8 cellular contexts compared by ENCODE assay signal in the genomic region with DNA sequence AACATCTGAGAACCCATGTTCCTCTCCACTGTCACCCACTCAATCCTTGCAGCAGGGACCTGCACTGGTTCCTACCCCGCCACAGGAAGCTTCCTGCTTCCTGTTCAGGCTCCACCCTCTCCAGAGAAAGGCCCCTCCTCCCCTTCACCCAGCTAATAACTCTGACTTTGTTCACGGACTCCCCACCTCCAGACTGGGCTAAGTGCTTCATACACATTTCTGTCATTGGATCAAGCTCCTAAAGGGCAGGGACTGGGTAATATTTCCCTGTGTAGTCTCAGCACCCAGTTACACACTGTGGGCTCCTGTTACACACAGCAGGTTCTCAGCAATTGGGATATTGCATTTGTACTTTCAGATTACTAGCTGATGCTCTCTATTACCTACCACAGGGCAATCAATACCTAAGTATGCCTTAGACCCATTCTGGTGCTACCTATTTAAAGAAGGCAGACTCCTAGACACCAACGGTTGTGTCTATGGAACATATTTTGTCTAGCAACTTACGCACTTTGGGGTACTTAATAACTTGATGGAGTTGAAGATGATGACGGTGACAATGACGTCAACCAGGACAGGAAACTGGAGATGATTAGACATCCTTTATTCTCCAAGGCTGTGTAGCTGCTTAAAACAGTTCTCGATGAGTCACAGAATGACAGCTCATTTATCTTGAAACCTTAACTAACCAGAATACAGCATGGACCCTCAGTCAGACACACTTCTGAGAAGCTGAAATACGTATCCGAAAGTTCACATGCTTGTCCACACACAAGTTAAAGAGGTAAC. TPM values are rescaled to one million over a fixed set of nuclear protein-coding genes. Genes with fewer than 3 reads are reported as not detected.
A peak's percentile ranks its signal among the peaks of the same experiment; 100 is the strongest.
DNase-seq lines count a peak whose midpoint lies in the region; ATAC-seq and TF ChIP-seq lines count a peak whose summit lies in the region.

No MANE protein-coding gene starts in this region.

- H3K4me1 Mint-ChIP-seq in central memory CD8-positive, alpha-beta T cell, result peaks cover 29% of the 10 kb centered on the region
- H3K4me1 Mint-ChIP-seq in stimulated activated memory B cell treated with anti-CD40 and anti-IgM and Interleukin-4, amounts not matched to agents 10 μg/mL and 1 μg/mL and 100 μg/mL, for 72 hours, result peaks cover 45% of the 10 kb centered on the region

- no peak overlapping the region for H3K4me3 ChIP-seq in HL-60 (replicated peaks; ENCODE audit: insufficient read depth, low read length)

- peak overlapping the region; percentile 71 for H3K4me3 Mint-ChIP-seq in central memory CD8-positive, alpha-beta T cell
- peak overlapping the region; percentile 19 for H3K4me3 Mint-ChIP-seq in stimulated activated memory B cell treated with anti-CD40 and anti-IgM and Interleukin-4, amounts not matched to agents 10 μg/mL and 1 μg/mL and 100 μg/mL, for 72 hours

- H3K27ac Mint-ChIP-seq in central memory CD8-positive, alpha-beta T cell (ENCODE audit: low read depth), result peak overlapping the region; percentile 79
- H3K27ac Mint-ChIP-seq in stimulated activated memory B cell treated with anti-CD40 and anti-IgM and Interleukin-4, amounts not matched to agents 10 μg/mL and 1 μg/mL and 100 μg/mL, for 72 hours, result no peak overlapping the region

- ATAC-seq in central memory CD8-positive, alpha-beta T cell (replicated peaks; ENCODE audit: extremely low read depth, poor library complexity, severe bottlenecking), result peak; percentile 70
- ATAC-seq in stimulated activated memory B cell treated with anti-CD40 and anti-IgM and Interleukin-4, amounts not matched to agents 10 μg/mL and 1 μg/mL and 100 μg/mL, for 72 hours, result peak; percentile 18
- ATAC-seq in GM18519 (IDR thresholded peaks at IDR 0.05; ENCODE audit: low FRiP score, unreplicated experiment), result no peak

- no peaks in the 10 kb centered on the region for H3K27me3 ChIP-seq in HL-60 (ENCODE audit: insufficient read depth, poor library complexity, severe bottlenecking)

- peak overlapping the region; percentile 62 for H3K27ac ChIP-seq in HL-60 (replicated peaks)

- peaks cover 1% of the 10 kb centered on the region for H3K36me3 Mint-ChIP-seq in central memory CD8-positive, alpha-beta T cell (ENCODE audit: insufficient read depth)
- H3K36me3 Mint-ChIP-seq in stimulated activated memory B cell treated with anti-CD40 and anti-IgM and Interleukin-4, amounts not matched to agents 10 μg/mL and 1 μg/mL and 100 μg/mL, for 72 hours, result no peaks in the 10 kb centered on the region

- TF ChIP-seq CTCF in HL-60 (IDR thresholded peaks at IDR 0.05; ENCODE audit: insufficient read depth, low read length), result no peak

- peaks cover 7% of the 10 kb centered on the region for H3K9me3 Mint-ChIP-seq in central memory CD8-positive, alpha-beta T cell
- peaks cover 4% of the 10 kb centered on the region for H3K9me3 Mint-ChIP-seq in stimulated activated memory B cell treated with anti-CD40 and anti-IgM and Interleukin-4, amounts not matched to agents 10 μg/mL and 1 μg/mL and 100 μg/mL, for 72 hours

- DNase-seq in Ammon's horn (ENCODE audit: low spot score) (peak; percentile 45), HL-60 (ENCODE audit: low read depth in 1 of 2, low spot score in 1 of 2) (peak in 1 of 2 experiments; percentile 70), lung microvascular endothelial cell (ENCODE audit: low read depth in 2 of 2) (peak; percentile 64 to 99), 8988T (no peak)
- peak; percentile 47 for DNase-seq in activated CD4-positive, CD25-positive, alpha-beta regulatory T cell treated with anti-CD3 and anti-CD28 coated beads, Interleukin-2, amount 50 U/mL, for 16 hours (ENCODE audit: low read depth, low spot score)
- DNase-seq in central memory CD8-positive, alpha-beta T cell (ENCODE audit: low spot score in 2 of 2), result peak in 1 of 2 donors; percentile 30

- no peaks in the 10 kb centered on the region for H3K27me3 Mint-ChIP-seq in central memory CD8-positive, alpha-beta T cell
- H3K27me3 Mint-ChIP-seq in stimulated activated memory B cell treated with anti-CD40 and anti-IgM and Interleukin-4, amounts not matched to agents 10 μg/mL and 1 μg/mL and 100 μg/mL, for 72 hours, result peaks cover 65% of the 10 kb centered on the region

RNA-seq across cellular contexts. Expression of gene MAML3, which starts 58.1 kb away (rescaled TPM):
- 4.0 and 4.8 TPM in 2 replicates for total RNA-seq in lung microvascular endothelial cell
